In the genomic region with DNA sequence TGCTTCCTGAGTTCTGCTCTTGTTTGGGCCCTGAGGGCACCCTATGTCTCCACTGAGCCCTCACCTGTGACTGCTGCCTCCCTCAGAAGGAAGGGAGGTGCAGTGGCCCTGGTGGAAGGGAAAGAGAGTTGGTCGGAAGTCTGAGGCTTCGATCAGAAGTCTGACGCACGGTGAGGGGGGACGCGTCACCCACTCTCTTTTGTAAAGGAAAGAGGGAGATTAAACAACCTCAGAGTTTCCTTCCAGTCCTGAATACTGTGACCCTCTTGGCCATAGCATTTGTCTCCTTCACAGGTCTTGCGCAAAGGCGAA, we compare ENCODE assay signal across 11 cellular contexts. TPM values are rescaled to one million over a fixed set of nuclear protein-coding genes. Genes with fewer than 3 reads are reported as not detected.
DNase-seq lines count a peak whose midpoint lies in the region; ATAC-seq, FAIRE-seq and TF ChIP-seq lines count a peak whose summit lies in the region.
"Had no signal": no experiment of that assay in that cellular context is flagged by ENCODE, and none has a peak within 500 bp of the region (broad histone marks: within the 10 kb centered on the region; RNA-seq: fewer than 3 reads in every experiment).

No MANE protein-coding gene starts in this region.

- TF ChIP-seq CTCF in activated CD8-positive, alpha-beta T cell treated with anti-CD3 and anti-CD28 coated beads for 36 hours (IDR thresholded peaks at IDR 0.05), result no peak
- TF ChIP-seq CTCF in H1 (IDR thresholded peaks at IDR 0.05; ENCODE audit: control extremely low read depth in 1 of 3, insufficient read depth in 1 of 3, low read depth in 1 of 3, low read length in 3 of 3), result no peak
- no peak for TF ChIP-seq CTCF in chondrocyte (IDR thresholded peaks at IDR 0.05)
- no peak for TF ChIP-seq CTCF in MM.1S (IDR thresholded peaks at IDR 0.05; ENCODE audit: low read length)

- DNase-seq in CD4-positive, alpha-beta memory T cell, result peak; percentile 64 to 78 (median 73)
- DNase-seq in activated CD8-positive, alpha-beta T cell treated with anti-CD3 and anti-CD28 coated beads for 36 hours, result peak; percentile 82
- DNase-seq in H1 (ENCODE audit: low read depth in 1 of 2, low spot score in 2 of 2), result no peak
- DNase-seq in stimulated activated CD4-positive, alpha-beta T cell treated with anti-CD3 and anti-CD28 coated beads, Interleukin-2, amount 100 ng/mL, for 4 hours (ENCODE audit: low read depth), result peak; percentile 51
- DNase-seq in chondrocyte (ENCODE audit: low spot score), result no peak
- DNase-seq in MM.1S, result no peak
- DNase-seq in amniotic stem cell (lab: John Stamatoyannopoulos, UW), result no peak
- DNase-seq: activated B cell treated with CpG ODN at 0.5 μM for 24 hours, NCI-H2171 treated with DMSO at 0.1 percent for 48 hours had no signal

- peaks cover 18% of the 10 kb centered on the region for H3K36me3 ChIP-seq in CD4-positive, alpha-beta memory T cell (ENCODE audit: insufficient read depth, low read length)
- peaks cover 0 to under 1% (median 0%) of the 10 kb centered on the region in 4 experiments; a peak in 2 of 8 replicates for H3K36me3 ChIP-seq in H1 (ENCODE audit: control insufficient read depth in 2 of 4, insufficient read depth in 4 of 4, low read length in 3 of 4)
- no peaks in the 10 kb centered on the region for H3K36me3 ChIP-seq in MM.1S (replicated peaks; ENCODE audit: insufficient read depth, low read length)
- H3K36me3 ChIP-seq: ovary had no signal

- no peak overlapping the region for H3K4me2 ChIP-seq in H1 (ENCODE audit: insufficient read depth in 1 of 2, low read depth in 2 of 2, low read length in 2 of 2)
- no peak overlapping the region for H3K4me2 ChIP-seq in MM.1S (ENCODE audit: low read depth, low read length)

- H2AK5ac ChIP-seq in H1 (ENCODE audit: low read depth, low read length), result no peak overlapping the region

- H3K4me1 ChIP-seq in CD4-positive, alpha-beta memory T cell (ENCODE audit: insufficient read depth, low read length), result peaks cover 44% of the 10 kb centered on the region
- H3K4me1 ChIP-seq in H1 (replicated peaks in 1 of 4; ENCODE audit: control insufficient read depth in 3 of 4, insufficient read depth in 4 of 4, low read length in 3 of 4) (peaks cover 0 to 6% (median 2%) of the 10 kb centered on the region in 4 experiments; a peak in 1 of 7 replicates), MM.1S (ENCODE audit: low read length) (no peaks in the 10 kb centered on the region)

- H3K27ac Mint-ChIP-seq in CD4-positive, alpha-beta memory T cell, result peak overlapping the region; percentile 94 to 99 (median 99)
- H3K27ac Mint-ChIP-seq in activated CD8-positive, alpha-beta T cell treated with anti-CD3 and anti-CD28 coated beads for 36 hours, result peak overlapping the region; percentile 94
- H3K27ac Mint-ChIP-seq in chondrocyte (ENCODE audit: unreplicated experiment), result no peak overlapping the region
- H3K27ac Mint-ChIP-seq: activated B cell treated with CpG ODN at 0.5 μM for 24 hours had no signal

- no peaks in the 10 kb centered on the region for H3K9me3 Mint-ChIP-seq in CD4-positive, alpha-beta memory T cell
- H3K9me3 Mint-ChIP-seq in activated CD8-positive, alpha-beta T cell treated with anti-CD3 and anti-CD28 coated beads for 36 hours, result no peaks in the 10 kb centered on the region
- H3K9me3 Mint-ChIP-seq in chondrocyte (ENCODE audit: low read depth), result no peaks in the 10 kb centered on the region
- H3K9me3 Mint-ChIP-seq: activated B cell treated with CpG ODN at 0.5 μM for 24 hours had no signal

- CTCF ChIA-PET in CD4-positive, alpha-beta memory T cell (lab: Charles Lee; ENCODE audit: partially characterized antibody), result interaction anchor here (1.1 to 2.1 kb wide), 3 partner anchors 17 to 58 kb away, joined by 3 to 10 read pairs (median 8); no protein-coding TSS in a partner anchor
- CTCF ChIA-PET in activated CD8-positive, alpha-beta T cell treated with anti-CD3 and anti-CD28 coated beads for 36 hours (lab: Charles Lee), result interaction anchor here (1.2 to 2.8 kb wide), 5 partner anchors 11 to 33 kb away, joined by 3 to 10 read pairs (median 8); no protein-coding TSS in a partner anchor
- CTCF ChIA-PET in H1 (lab: Charles Lee; ENCODE audit: partially characterized antibody), result interaction anchor here (1.9 to 8.9 kb wide), 6 partner anchors 16 to 64 kb away, joined by 7 to 160 read pairs (median 26); partner anchors contain the start of gene TRIM8

- H3K79me1 ChIP-seq in H1 (ENCODE audit: low read depth, low read length), result no peaks in the 10 kb centered on the region; the same call in 1 of the 2 replicates

- peaks cover 27 to 51% (median 36%) of the 10 kb centered on the region in 4 donors for H3K4me1 Mint-ChIP-seq in CD4-positive, alpha-beta memory T cell
- peaks cover 38% of the 10 kb centered on the region for H3K4me1 Mint-ChIP-seq in activated CD8-positive, alpha-beta T cell treated with anti-CD3 and anti-CD28 coated beads for 36 hours (ENCODE audit: low read depth)
- no peaks in the 10 kb centered on the region for H3K4me1 Mint-ChIP-seq in chondrocyte (ENCODE audit: low read depth)

- H4K20me1 ChIP-seq in H1 (replicated peaks in 1 of 2; ENCODE audit: control insufficient read depth in 1 of 2, insufficient read depth in 2 of 2, low read length in 2 of 2) (no peaks in the 10 kb centered on the region), MM.1S (ENCODE audit: insufficient read depth, low read length) (no peaks in the 10 kb centered on the region)

- TF ChIP-seq EP300 in H1 (IDR thresholded peaks at IDR 0.05; ENCODE audit: borderline replicate concordance in 1 of 2, low read depth in 2 of 2, low read length in 2 of 2), result no peak

- no peak overlapping the region for H3K4ac ChIP-seq in H1 (replicated peaks; ENCODE audit: insufficient read length, low read depth, low read length)

- no peaks in the 10 kb centered on the region for H3F3A ChIP-seq in MM.1S (ENCODE audit: insufficient read depth, low read length)

- no peak overlapping the region for H4K91ac ChIP-seq in H1 (replicated peaks; ENCODE audit: insufficient read length, low read length)

- H2BK5ac ChIP-seq in H1 (ENCODE audit: low read depth, low read length), result no peak overlapping the region

- no peak overlapping the region for H3K23ac ChIP-seq in H1 (ENCODE audit: insufficient read length)

- ATAC-seq in activated CD8-positive, alpha-beta T cell treated with anti-CD3 and anti-CD28 coated beads for 36 hours, result peak; percentile 88
- ATAC-seq in HG03175 (IDR thresholded peaks at IDR 0.05; ENCODE audit: unreplicated experiment), result no peak

- H3K23me2 ChIP-seq in H1 (ENCODE audit: low read depth, low read length), result no peaks in the 10 kb centered on the region

- H3K79me2 ChIP-seq in H1 (ENCODE audit: control insufficient read depth in 1 of 2, insufficient read depth in 2 of 2, low read length in 2 of 2), result no peaks in the 10 kb centered on the region
- no peaks in the 10 kb centered on the region for H3K79me2 ChIP-seq in MM.1S (ENCODE audit: low read length)

- no peak overlapping the region for H2BK120ac ChIP-seq in H1 (replicated peaks; ENCODE audit: low read depth, low read length)

- H3K14ac ChIP-seq in H1 (ENCODE audit: insufficient read length), result no peak overlapping the region

- WGBS in H1 (ENCODE audit: extremely low coverage in 1 of 2, insufficient coverage in 1 of 2, insufficient read length in 1 of 2, insufficient replicate concordance in 2 of 2, low coverage in 1 of 2, low lambda C conversion rate in 2 of 2, missing lambda C conversion rate in 1 of 2), 2 experiments, result 91% methylated on average over 8 of the region's 8 CpGs; no CpG with 5 or more reads in 1 of the 2 experiments

- H3K4me3 Mint-ChIP-seq in CD4-positive, alpha-beta memory T cell, result peak overlapping the region; percentile 35 to 84 (median 60)
- peak overlapping the region; percentile 13 for H3K4me3 Mint-ChIP-seq in activated CD8-positive, alpha-beta T cell treated with anti-CD3 and anti-CD28 coated beads for 36 hours
- H3K4me3 Mint-ChIP-seq in chondrocyte (ENCODE audit: unreplicated experiment), result no peak overlapping the region
- H3K4me3 Mint-ChIP-seq: activated B cell treated with CpG ODN at 0.5 μM for 24 hours had no signal

- H3K27me3 ChIP-seq in CD4-positive, alpha-beta memory T cell (ENCODE audit: insufficient read depth, low read length), result no peaks in the 10 kb centered on the region
- H3K27me3 ChIP-seq in H1 (replicated peaks in 1 of 4; ENCODE audit: control insufficient read depth in 3 of 4, extremely low read depth in 1 of 4, insufficient read depth in 3 of 4, low read length in 3 of 4) (no peaks in the 10 kb centered on the region), MM.1S (replicated peaks; ENCODE audit: insufficient read depth, low read length) (no peaks in the 10 kb centered on the region)
- H3K27me3 ChIP-seq: ovary had no signal

- no peak for TF ChIP-seq RAD21 in H1 (IDR thresholded peaks at IDR 0.05 in 1 of 2, conservative IDR thresholded peaks at IDR 0.05 in 1 of 2; ENCODE audit: low read depth in 2 of 2, low read length in 2 of 2)

- H3K18ac ChIP-seq in H1 (ENCODE audit: extremely low read depth, low read length), result peak overlapping the region; percentile 51; the same call in 1 of the 2 replicates

- no peak for TF ChIP-seq POLR2A in H1 (IDR thresholded peaks at IDR 0.05; ENCODE audit: control extremely low read depth in 1 of 2, low read depth in 2 of 2, low read length in 2 of 2)

- H3K36me3 Mint-ChIP-seq in CD4-positive, alpha-beta memory T cell, result peaks cover 6 to 22% of the 10 kb centered on the region in 2 donors
- peaks cover 4% of the 10 kb centered on the region for H3K36me3 Mint-ChIP-seq in activated CD8-positive, alpha-beta T cell treated with anti-CD3 and anti-CD28 coated beads for 36 hours (ENCODE audit: low read depth)
- H3K36me3 Mint-ChIP-seq in chondrocyte (ENCODE audit: low read depth), result peaks cover 8% of the 10 kb centered on the region

- no peak overlapping the region for H2BK20ac ChIP-seq in H1 (ENCODE audit: low read length)

- intact Hi-C loops in CD4-positive, alpha-beta memory T cell (cut with micrococcal nuclease), result loop anchor here (1.0 to 2.0 kb wide), 2 partner anchors 30 to 61 kb away; no protein-coding TSS in a partner anchor
- intact Hi-C loops in activated CD8-positive, alpha-beta T cell treated with anti-CD3 and anti-CD28 coated beads for 36 hours (cut with micrococcal nuclease), result no loop called here

- no peaks in the 10 kb centered on the region for H3K9me2 ChIP-seq in MM.1S (replicated peaks; ENCODE audit: insufficient read depth, low read length)

- POLR2A ChIA-PET in CD4-positive, alpha-beta memory T cell (lab: Charles Lee; ENCODE audit: partially characterized antibody), result interaction anchor here (1.0 to 4.8 kb wide), 9 partner anchors 8 to 213 kb away, joined by 3 to 53 read pairs (median 5); partner anchors contain the start of genes ARL3, SFXN2 and TRIM8
- POLR2A ChIA-PET in activated CD8-positive, alpha-beta T cell treated with anti-CD3 and anti-CD28 coated beads for 36 hours (lab: Charles Lee), result interaction anchor here (0.6 to 1.9 kb wide), 2 partner anchors 13 to 203 kb away, joined by 3 to 5 read pairs; no protein-coding TSS in a partner anchor
- POLR2A ChIA-PET in H1 (lab: Charles Lee; ENCODE audit: partially characterized antibody), result interaction anchor here (1.0 kb wide), 1 partner anchor 15 kb away, joined by 4 read pairs; no protein-coding TSS in a partner anchor

- no peak overlapping the region for H4K5ac ChIP-seq in H1 (ENCODE audit: insufficient read length, low read depth, low read length)

- FAIRE-seq in H1 (lab: Jason Lieb, UNC), result no peak

- H3K27ac ChIP-seq in CD4-positive, alpha-beta memory T cell (ENCODE audit: low read depth, low read length), result peak overlapping the region; percentile 70
- H3K27ac ChIP-seq in H1 (ENCODE audit: low read depth, low read length) (no peak overlapping the region), MM.1S (ENCODE audit: low read length) (no peak overlapping the region)
- H3K27ac ChIP-seq: ovary had no signal

- no peaks in the 10 kb centered on the region for H3K9me3 ChIP-seq in CD4-positive, alpha-beta memory T cell (ENCODE audit: control insufficient read depth in 1 of 2, low read length in 2 of 2)
- H3K9me3 ChIP-seq in H1 (ENCODE audit: insufficient read depth in 2 of 2, low read depth in 1 of 2, low read length in 1 of 2) (no peaks in the 10 kb centered on the region), MM.1S (replicated peaks; ENCODE audit: insufficient read depth, low read length) (no peaks in the 10 kb centered on the region)
- H3K9me3 ChIP-seq: ovary had no signal

- H2BK15ac ChIP-seq in H1 (ENCODE audit: low read length), result no peak overlapping the region

- no peak overlapping the region for H4K8ac ChIP-seq in H1 (ENCODE audit: extremely low read depth, insufficient read depth, low read length)

- H2AFZ ChIP-seq in H1 (ENCODE audit: low read length) (no peak overlapping the region), MM.1S (ENCODE audit: low read length) (no peak overlapping the region)

- no peaks in the 10 kb centered on the region for H3K27me3 Mint-ChIP-seq in CD4-positive, alpha-beta memory T cell
- H3K27me3 Mint-ChIP-seq in activated CD8-positive, alpha-beta T cell treated with anti-CD3 and anti-CD28 coated beads for 36 hours, result no peaks in the 10 kb centered on the region
- H3K27me3 Mint-ChIP-seq in chondrocyte (ENCODE audit: low read depth), result no peaks in the 10 kb centered on the region
- H3K27me3 Mint-ChIP-seq: activated B cell treated with CpG ODN at 0.5 μM for 24 hours had no signal

- H3K56ac ChIP-seq in H1 (replicated peaks; ENCODE audit: insufficient read length, low read depth, low read length), result no peak overlapping the region

- no peak overlapping the region for H2BK12ac ChIP-seq in H1 (ENCODE audit: low read depth, low read length)

- peak overlapping the region in 1 of 4 experiments; percentile 35; a peak in 2 of 7 replicates for H3K9ac ChIP-seq in H1 (replicated peaks in 1 of 4; ENCODE audit: extremely low read depth in 1 of 4, low read depth in 3 of 4, low read length in 3 of 4)
- H3K9ac ChIP-seq in MM.1S (ENCODE audit: low read length), result no peak overlapping the region

- H3K4me3 ChIP-seq in CD4-positive, alpha-beta memory T cell (ENCODE audit: low read length in 2 of 2), result no peak overlapping the region
- no peak overlapping the region for H3K4me3 ChIP-seq in H1 (ENCODE audit: extremely low read depth in 1 of 4, insufficient read depth in 2 of 4, low read depth in 3 of 4, low read length in 4 of 4)
- no peak overlapping the region for H3K4me3 ChIP-seq in MM.1S (ENCODE audit: low read length)
- H3K4me3 ChIP-seq: ovary had no signal

RNA-seq across cellular contexts. Expression of gene TRIM8, which starts 31.4 kb away (rescaled TPM):
- 10 to 100 TPM; 68.4 to 71.6 TPM for total RNA-seq in CD4-positive, alpha-beta memory T cell
- polyA plus RNA-seq in CD4-positive, alpha-beta memory T cell, result 10 to 100 TPM; 33.0 to 56.4 TPM
- 10 to 100 TPM; 39.5 to 39.8 TPM for total RNA-seq in activated CD8-positive, alpha-beta T cell treated with anti-CD3 and anti-CD28 coated beads for 36 hours
- 35.4 and 38.8 TPM in 2 replicates for total RNA-seq in H1 (2021; fragmentation: NEBNext Ultra II Directional; extraction: Animal tissue kit (Norgen Biotek cat#: 25700))
- 24.9 and 34.6 TPM in 2 replicates for polyA plus RNA-seq in H1 (2011; rRNA removed)
- 20.5 TPM for polyA plus RNA-seq in H1 (2011; cell fraction: cytosol; rRNA removed)
- 32.2 TPM for polyA plus RNA-seq in H1 (2011; cell fraction: nucleus; rRNA removed)
- 36.1 to 44.6 TPM (median 40.7 TPM) in 4 replicates for polyA plus RNA-seq in H1 (2012, experiment 1 of 2)
- 42.4 TPM for polyA plus RNA-seq in H1 (2012, experiment 2 of 2)
- polyA plus RNA-seq in H1 (2013, experiment 1 of 2), result 15.8 TPM
- polyA plus RNA-seq in H1 (2013, experiment 2 of 2), result 16.3 TPM
- polyA minus RNA-seq in H1 (2011; rRNA and poly(A)+ RNA removed), result 14.4 and 15.0 TPM in 2 replicates
- 20.2 TPM for polyA minus RNA-seq in H1 (2011; cell fraction: cytosol; rRNA and poly(A)+ RNA removed)
- polyA minus RNA-seq in H1 (2011; cell fraction: nucleus; rRNA and poly(A)+ RNA removed), result 21.2 TPM
- total RNA-seq in chondrocyte, result 40.3 to 74.4 TPM (median 66.8 TPM) in 3 replicates

Comparison
In these comparisons a context has a peak if more than half of its experiments do, and no peak if none do; other contexts are left out.
1. DNase-seq: peak in CD4-positive, alpha-beta memory T cell (5 of 5), activated CD8-positive, alpha-beta T cell treated with anti-CD3 and anti-CD28 coated beads for 36 hours (single experiment) and stimulated activated CD4-positive, alpha-beta T cell treated with anti-CD3 and anti-CD28 coated beads, Interleukin-2, amount 100 ng/mL, for 4 hours (single experiment); none in H1 (0 of 2), chondrocyte (single experiment), MM.1S (single experiment) and amniotic stem cell (single experiment).